ENCODE assay signal across 1 cellular context in the genomic region with DNA sequence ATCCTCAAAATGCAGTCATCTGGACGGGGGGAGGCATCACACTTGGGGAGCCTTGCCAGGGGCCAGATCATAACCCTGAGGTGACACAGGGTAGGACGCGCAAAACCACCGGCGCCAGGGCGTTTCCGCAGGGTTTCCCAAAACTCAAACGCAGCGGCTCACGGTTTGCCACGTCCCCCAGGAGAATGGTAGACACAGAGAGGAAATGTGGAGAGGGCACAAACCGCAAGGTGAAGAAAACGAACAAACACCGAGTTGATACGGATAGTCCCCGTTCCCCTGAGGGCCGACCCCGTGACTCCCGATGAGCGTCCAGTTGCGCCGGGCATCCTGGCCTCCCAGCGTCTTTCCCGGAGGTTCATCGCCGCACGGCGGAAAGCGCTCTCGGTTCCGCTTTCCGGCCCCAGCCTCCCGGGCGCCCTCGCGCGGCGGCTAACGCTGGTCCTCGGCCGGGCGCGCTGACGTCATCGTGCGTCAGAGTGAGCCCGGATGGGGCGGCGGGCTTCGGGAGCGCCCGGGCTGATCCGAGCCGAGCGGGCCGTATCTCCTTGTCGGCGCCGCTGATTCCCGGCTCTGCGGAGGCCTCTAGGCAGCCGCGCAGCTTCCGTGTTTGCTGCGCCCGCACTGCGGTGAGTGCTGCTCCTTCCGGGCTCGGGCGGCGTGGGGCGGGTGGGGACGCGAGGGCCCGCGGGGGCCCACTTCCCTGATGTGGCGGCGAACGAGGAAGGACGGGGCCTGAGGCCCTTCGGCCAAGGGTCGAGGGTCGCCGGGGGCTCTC.
A peak's percentile ranks its signal among the peaks of the same experiment; 100 is the strongest.
TF ChIP-seq lines count a peak whose summit lies in the region.

A gene (plus strand): TSS at position 467 of the 778 bp plus-strand sequence. CDS start 2,641 bp downstream, outside the sequence.

TF ChIP-seq in HepG2, 621 proteins besides CTCF, POLR2A, EP300 and RAD21 (continued from another document and continues in another):
- TF ChIP-seq KMT2B (CRISPR knock-in tag; IDR thresholded peaks at IDR 0.05): peak; percentile 92
- TF ChIP-seq, protein P1, sequence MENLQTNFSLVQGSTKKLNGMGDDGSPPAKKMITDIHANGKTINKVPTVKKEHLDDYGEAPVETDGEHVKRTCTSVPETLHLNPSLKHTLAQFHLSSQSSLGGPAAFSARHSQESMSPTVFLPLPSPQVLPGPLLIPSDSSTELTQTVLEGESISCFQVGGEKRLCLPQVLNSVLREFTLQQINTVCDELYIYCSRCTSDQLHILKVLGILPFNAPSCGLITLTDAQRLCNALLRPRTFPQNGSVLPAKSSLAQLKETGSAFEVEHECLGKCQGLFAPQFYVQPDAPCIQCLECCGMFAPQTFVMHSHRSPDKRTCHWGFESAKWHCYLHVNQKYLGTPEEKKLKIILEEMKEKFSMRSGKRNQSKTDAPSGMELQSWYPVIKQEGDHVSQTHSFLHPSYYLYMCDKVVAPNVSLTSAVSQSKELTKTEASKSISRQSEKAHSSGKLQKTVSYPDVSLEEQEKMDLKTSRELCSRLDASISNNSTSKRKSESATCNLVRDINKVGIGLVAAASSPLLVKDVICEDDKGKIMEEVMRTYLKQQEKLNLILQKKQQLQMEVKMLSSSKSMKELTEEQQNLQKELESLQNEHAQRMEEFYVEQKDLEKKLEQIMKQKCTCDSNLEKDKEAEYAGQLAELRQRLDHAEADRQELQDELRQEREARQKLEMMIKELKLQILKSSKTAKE (CRISPR knock-in tag; IDR thresholded peaks at IDR 0.05; ENCODE audit: borderline replicate concordance): peak; percentile 60; the same call in 1 of the 2 replicates
- no peak for TF ChIP-seq ZFYVE20 (CRISPR knock-in tag; IDR thresholded peaks at IDR 0.05; ENCODE audit: borderline replicate concordance, low read depth)
- TF ChIP-seq, protein P2, sequence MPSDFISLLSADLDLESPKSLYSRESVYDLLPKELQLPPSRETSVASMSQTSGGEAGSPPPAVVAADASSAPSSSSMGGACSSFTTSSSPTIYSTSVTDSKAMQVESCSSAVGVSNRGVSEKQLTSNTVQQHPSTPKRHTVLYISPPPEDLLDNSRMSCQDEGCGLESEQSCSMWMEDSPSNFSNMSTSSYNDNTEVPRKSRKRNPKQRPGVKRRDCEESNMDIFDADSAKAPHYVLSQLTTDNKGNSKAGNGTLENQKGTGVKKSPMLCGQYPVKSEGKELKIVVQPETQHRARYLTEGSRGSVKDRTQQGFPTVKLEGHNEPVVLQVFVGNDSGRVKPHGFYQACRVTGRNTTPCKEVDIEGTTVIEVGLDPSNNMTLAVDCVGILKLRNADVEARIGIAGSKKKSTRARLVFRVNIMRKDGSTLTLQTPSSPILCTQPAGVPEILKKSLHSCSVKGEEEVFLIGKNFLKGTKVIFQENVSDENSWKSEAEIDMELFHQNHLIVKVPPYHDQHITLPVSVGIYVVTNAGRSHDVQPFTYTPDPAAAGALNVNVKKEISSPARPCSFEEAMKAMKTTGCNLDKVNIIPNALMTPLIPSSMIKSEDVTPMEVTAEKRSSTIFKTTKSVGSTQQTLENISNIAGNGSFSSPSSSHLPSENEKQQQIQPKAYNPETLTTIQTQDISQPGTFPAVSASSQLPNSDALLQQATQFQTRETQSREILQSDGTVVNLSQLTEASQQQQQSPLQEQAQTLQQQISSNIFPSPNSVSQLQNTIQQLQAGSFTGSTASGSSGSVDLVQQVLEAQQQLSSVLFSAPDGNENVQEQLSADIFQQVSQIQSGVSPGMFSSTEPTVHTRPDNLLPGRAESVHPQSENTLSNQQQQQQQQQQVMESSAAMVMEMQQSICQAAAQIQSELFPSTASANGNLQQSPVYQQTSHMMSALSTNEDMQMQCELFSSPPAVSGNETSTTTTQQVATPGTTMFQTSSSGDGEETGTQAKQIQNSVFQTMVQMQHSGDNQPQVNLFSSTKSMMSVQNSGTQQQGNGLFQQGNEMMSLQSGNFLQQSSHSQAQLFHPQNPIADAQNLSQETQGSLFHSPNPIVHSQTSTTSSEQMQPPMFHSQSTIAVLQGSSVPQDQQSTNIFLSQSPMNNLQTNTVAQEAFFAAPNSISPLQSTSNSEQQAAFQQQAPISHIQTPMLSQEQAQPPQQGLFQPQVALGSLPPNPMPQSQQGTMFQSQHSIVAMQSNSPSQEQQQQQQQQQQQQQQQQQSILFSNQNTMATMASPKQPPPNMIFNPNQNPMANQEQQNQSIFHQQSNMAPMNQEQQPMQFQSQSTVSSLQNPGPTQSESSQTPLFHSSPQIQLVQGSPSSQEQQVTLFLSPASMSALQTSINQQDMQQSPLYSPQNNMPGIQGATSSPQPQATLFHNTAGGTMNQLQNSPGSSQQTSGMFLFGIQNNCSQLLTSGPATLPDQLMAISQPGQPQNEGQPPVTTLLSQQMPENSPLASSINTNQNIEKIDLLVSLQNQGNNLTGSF (CRISPR knock-in tag; IDR thresholded peaks at IDR 0.05): no peak
- no peak for TF ChIP-seq NFATC3 (CRISPR knock-in tag; IDR thresholded peaks at IDR 0.05)
- TF ChIP-seq TGIF2 (CRISPR knock-in tag; IDR thresholded peaks at IDR 0.05): no peak; the same call in 1 of the 2 replicates
- TF ChIP-seq, protein P3, sequence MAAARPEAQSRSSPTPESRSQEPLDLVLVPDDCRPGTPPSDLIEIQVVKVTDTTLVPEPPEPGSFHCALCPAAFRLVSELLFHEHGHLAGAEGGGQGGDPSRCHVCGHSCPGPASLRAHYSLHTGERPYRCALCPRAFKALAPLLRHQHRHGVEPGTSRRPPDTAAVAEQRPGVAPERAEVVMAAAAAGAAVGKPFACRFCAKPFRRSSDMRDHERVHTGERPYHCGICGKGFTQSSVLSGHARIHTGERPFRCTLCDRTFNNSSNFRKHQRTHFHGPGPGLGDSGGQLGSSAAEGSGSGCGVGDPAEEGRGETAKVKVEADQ (CRISPR knock-in tag; IDR thresholded peaks at IDR 0.05; ENCODE audit: borderline replicate concordance): no peak
- TF ChIP-seq, protein P4, sequence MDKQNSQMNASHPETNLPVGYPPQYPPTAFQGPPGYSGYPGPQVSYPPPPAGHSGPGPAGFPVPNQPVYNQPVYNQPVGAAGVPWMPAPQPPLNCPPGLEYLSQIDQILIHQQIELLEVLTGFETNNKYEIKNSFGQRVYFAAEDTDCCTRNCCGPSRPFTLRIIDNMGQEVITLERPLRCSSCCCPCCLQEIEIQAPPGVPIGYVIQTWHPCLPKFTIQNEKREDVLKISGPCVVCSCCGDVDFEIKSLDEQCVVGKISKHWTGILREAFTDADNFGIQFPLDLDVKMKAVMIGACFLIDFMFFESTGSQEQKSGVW (CRISPR knock-in tag; IDR thresholded peaks at IDR 0.05; ENCODE audit: borderline replicate concordance): no peak; the same call in 1 of the 2 replicates
- TF ChIP-seq HNF4G (IDR thresholded peaks at IDR 0.05; ENCODE audit: borderline replicate concordance, low read depth, low read length): no peak
- TF ChIP-seq HNF4G (CRISPR knock-in tag; IDR thresholded peaks at IDR 0.05; ENCODE audit: borderline replicate concordance, low read depth): 0 out of 2 replicates have a peak, but pooled peaks have one; percentile 46
- TF ChIP-seq SP4 (CRISPR knock-in tag; IDR thresholded peaks at IDR 0.05): no peak; the same call in 1 of the 2 replicates
- no peak for TF ChIP-seq ZNF234 (CRISPR knock-in tag; conservative IDR thresholded peaks at IDR 0.05)
- no peak for TF ChIP-seq HNRNPH1 (optimal IDR thresholded peaks at IDR 0.05; ENCODE audit: low read depth, low read length)
- TF ChIP-seq ZNF121 (CRISPR knock-in tag; IDR thresholded peaks at IDR 0.05): 0 out of 2 replicates have a peak, but pooled peaks have one; percentile 42
- peak; percentile 93 for TF ChIP-seq ZBTB21 (CRISPR knock-in tag; IDR thresholded peaks at IDR 0.05)
- TF ChIP-seq, protein P5, sequence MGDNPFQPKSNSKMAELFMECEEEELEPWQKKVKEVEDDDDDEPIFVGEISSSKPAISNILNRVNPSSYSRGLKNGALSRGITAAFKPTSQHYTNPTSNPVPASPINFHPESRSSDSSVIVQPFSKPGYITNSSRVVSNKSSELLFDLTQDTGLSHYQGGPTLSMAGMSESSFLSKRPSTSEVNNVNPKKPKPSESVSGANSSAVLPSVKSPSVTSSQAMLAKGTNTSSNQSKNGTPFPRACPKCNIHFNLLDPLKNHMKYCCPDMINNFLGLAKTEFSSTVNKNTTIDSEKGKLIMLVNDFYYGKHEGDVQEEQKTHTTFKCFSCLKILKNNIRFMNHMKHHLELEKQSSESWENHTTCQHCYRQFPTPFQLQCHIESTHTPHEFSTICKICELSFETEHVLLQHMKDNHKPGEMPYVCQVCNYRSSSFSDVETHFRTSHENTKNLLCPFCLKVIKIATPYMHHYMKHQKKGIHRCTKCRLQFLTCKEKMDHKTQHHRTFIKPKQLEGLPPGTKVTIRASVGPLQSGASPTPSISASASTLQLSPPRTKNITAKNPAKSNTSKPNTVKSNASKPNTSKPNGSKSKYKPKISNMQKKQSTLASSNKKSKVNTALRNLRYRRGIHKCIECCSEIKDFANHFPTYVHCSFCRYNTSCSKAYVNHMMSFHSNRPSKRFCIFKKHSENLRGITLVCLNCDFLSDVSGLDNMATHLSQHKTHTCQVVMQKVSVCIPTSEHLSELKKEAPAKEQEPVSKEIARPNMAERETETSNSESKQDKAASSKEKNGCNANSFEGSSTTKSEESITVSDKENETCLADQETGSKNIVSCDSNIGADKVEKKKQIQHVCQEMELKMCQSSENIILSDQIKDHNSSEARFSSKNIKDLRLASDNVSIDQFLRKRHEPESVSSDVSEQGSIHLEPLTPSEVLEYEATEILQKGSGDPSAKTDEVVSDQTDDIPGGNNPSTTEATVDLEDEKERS (CRISPR knock-in tag; IDR thresholded peaks at IDR 0.05): peak; percentile 43; the same call in 1 of the 2 replicates
- TF ChIP-seq PPARG (CRISPR knock-in tag; conservative IDR thresholded peaks at IDR 0.05): peak; percentile 16; the same call in 1 of the 2 replicates
- peak; percentile 2; the same call in 1 of the 2 replicates for TF ChIP-seq KLF15 (CRISPR knock-in tag; IDR thresholded peaks at IDR 0.05; ENCODE audit: borderline replicate concordance)
- TF ChIP-seq, protein P6, sequence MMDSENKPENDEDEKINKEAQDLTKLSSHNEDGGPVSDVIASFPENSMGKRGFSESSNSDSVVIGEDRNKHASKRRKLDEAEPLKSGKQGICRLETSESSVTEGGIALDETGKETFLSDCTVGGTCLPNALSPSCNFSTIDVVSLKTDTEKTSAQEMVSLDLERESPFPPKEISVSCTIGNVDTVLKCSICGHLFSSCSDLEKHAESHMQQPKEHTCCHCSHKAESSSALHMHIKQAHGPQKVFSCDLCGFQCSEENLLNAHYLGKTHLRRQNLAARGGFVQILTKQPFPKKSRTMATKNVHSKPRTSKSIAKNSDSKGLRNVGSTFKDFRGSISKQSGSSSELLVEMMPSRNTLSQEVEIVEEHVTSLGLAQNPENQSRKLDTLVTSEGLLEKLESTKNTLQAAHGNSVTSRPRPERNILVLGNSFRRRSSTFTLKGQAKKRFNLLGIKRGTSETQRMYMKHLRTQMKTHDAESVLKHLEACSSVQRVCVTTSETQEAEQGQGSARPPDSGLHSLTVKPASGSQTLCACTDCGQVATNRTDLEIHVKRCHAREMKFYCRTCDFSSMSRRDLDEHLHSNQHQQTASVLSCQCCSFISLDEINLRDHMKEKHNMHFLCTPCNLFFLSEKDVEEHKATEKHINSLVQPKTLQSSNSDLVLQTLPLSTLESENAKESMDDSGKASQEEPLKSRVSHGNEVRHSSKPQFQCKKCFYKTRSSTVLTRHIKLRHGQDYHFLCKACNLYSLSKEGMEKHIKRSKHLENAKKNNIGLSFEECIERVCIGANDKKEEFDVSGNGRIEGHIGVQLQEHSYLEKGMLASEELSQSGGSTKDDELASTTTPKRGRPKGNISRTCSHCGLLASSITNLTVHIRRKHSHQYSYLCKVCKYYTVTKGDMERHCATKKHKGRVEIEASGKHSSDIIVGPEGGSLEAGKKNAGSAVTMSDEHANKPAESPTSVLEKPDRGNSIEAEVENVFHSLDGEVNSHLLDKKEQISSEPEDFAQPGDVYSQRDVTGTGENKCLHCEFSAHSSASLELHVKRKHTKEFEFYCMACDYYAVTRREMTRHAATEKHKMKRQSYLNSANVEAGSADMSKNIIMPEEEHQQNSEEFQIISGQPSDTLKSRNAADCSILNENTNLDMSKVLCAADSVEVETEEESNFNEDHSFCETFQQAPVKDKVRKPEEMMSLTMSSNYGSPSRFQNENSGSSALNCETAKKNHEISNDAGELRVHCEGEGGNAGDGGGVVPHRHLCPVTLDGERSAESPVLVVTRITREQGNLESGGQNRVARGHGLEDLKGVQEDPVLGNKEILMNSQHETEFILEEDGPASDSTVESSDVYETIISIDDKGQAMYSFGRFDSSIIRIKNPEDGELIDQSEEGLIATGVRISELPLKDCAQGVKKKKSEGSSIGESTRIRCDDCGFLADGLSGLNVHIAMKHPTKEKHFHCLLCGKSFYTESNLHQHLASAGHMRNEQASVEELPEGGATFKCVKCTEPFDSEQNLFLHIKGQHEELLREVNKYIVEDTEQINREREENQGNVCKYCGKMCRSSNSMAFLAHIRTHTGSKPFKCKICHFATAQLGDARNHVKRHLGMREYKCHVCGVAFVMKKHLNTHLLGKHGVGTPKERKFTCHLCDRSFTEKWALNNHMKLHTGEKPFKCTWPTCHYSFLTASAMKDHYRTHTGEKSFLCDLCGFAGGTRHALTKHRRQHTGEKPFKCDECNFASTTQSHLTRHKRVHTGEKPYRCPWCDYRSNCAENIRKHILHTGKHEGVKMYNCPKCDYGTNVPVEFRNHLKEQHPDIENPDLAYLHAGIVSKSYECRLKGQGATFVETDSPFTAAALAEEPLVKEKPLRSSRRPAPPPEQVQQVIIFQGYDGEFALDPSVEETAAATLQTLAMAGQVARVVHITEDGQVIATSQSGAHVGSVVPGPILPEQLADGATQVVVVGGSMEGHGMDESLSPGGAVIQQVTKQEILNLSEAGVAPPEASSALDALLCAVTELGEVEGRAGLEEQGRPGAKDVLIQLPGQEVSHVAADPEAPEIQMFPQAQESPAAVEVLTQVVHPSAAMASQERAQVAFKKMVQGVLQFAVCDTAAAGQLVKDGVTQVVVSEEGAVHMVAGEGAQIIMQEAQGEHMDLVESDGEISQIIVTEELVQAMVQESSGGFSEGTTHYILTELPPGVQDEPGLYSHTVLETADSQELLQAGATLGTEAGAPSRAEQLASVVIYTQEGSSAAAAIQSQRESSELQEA (CRISPR knock-in tag; IDR thresholded peaks at IDR 0.05; ENCODE audit: not compliant biosample characterization): no peak
- no peak for TF ChIP-seq SIX4 (CRISPR knock-in tag; IDR thresholded peaks at IDR 0.05)
- no peak; the same call in 1 of the 2 replicates for TF ChIP-seq ZNF773 (CRISPR knock-in tag; IDR thresholded peaks at IDR 0.05; ENCODE audit: borderline replicate concordance)
- TF ChIP-seq ZNF724P (CRISPR knock-in tag; IDR thresholded peaks at IDR 0.05; ENCODE audit: borderline replicate concordance): peak; percentile 90
- TF ChIP-seq ZFY (CRISPR knock-in tag; IDR thresholded peaks at IDR 0.05): peak; percentile 88
- 0 out of 2 replicates have a peak, but pooled peaks have one; percentile 71 for TF ChIP-seq ZNF446 (CRISPR knock-in tag; IDR thresholded peaks at IDR 0.05)
- TF ChIP-seq HMG20A (CRISPR knock-in tag; IDR thresholded peaks at IDR 0.05; ENCODE audit: borderline replicate concordance): peak; percentile 19; the same call in 1 of the 2 replicates
